8 cellular contexts compared by ENCODE assay signal in genomic region chr19:34732548-34733255, GRCh38. TPM values are rescaled to one million over a fixed set of nuclear protein-coding genes. Genes with fewer than 3 reads are reported as not detected.
DNase-seq lines count a peak whose midpoint lies in the region; ATAC-seq, FAIRE-seq and TF ChIP-seq lines count a peak whose summit lies in the region.

No MANE protein-coding gene starts in this region.

- ATAC-seq in RWPE2 (ENCODE audit: low read depth) (no peak), left cardiac atrium (no peak), HG02938 (IDR thresholded peaks at IDR 0.05; ENCODE audit: unreplicated experiment) (no peak)

- peak overlapping the region; percentile 54 for H3K27ac ChIP-seq in RWPE2 (ENCODE audit: poor library complexity, severe bottlenecking)

- H3K4me3 ChIP-seq in GM12865 (ENCODE audit: low read depth, low read length), result peak overlapping the region; percentile 72
- peak overlapping the region; percentile 71 for H3K4me3 ChIP-seq in RWPE2 (ENCODE audit: severe bottlenecking)
- peak overlapping the region; percentile 50 for H3K4me3 ChIP-seq in skeletal muscle cell (ENCODE audit: low read depth, low read length)

- TF ChIP-seq CTCF in GM12865 (IDR thresholded peaks at IDR 0.05; ENCODE audit: insufficient read depth, low read depth, low read length, missing control alignments), result no peak
- no peak for TF ChIP-seq CTCF in RWPE2 (IDR thresholded peaks at IDR 0.05; ENCODE audit: poor library complexity, severe bottlenecking)

- peaks cover 20% of the 10 kb centered on the region; the same call in 1 of the 2 replicates for H3K36me3 ChIP-seq in RWPE2 (ENCODE audit: low read depth)

- POLR2A ChIA-PET in HEK293T (lab: Yijun Ruan, JAX), result interaction anchor here (1.1 to 1.4 kb wide), 3 partner anchors 34 to 55 kb away, joined by 3 to 6 read pairs (median 3); partner anchors contain the start of gene ZNF302

- CTCF ChIA-PET in HEK293T (lab: Yijun Ruan, JAX), result no interaction called here

- DNase-seq in GM12865 (ENCODE audit: low read depth), result no peak
- no peak for DNase-seq in RWPE2 (ENCODE audit: low spot score)
- peak; percentile 23 for DNase-seq in left cardiac atrium
- DNase-seq in skeletal muscle cell (ENCODE audit: low read depth), result no peak
- no peak for DNase-seq in HEK293T (ENCODE audit: extremely low spot score)
- no peak for DNase-seq in HTR-8/SVneo (ENCODE audit: insufficient read length, low spot score)
- no peak for DNase-seq in NCI-H510A treated with DMSO at 0.1 percent for 48 hours (lab: John Stamatoyannopoulos, UW)

- H3K4me1 ChIP-seq in RWPE2 (ENCODE audit: insufficient read depth, poor library complexity, severe bottlenecking), result no peaks in the 10 kb centered on the region

- intact Hi-C loops in left cardiac atrium (cut with DNase I), result loop anchor here in 1 of 2 donors (5.0 kb wide), 1 partner anchor 55 kb away; the partner anchor contains the start of genes SCGB2B2 and ZNF302

- H3K27me3 ChIP-seq in RWPE2 (ENCODE audit: insufficient read depth, poor library complexity, severe bottlenecking), result no peaks in the 10 kb centered on the region

- FAIRE-seq in HTR-8/SVneo (lab: Jason Lieb, UNC), result no peak

- no peaks in the 10 kb centered on the region for H3K9me3 ChIP-seq in RWPE2 (ENCODE audit: severe bottlenecking)

TF ChIP-seq in HEK293T, 16 proteins besides CTCF, POLR2A, EP300 and RAD21:
- TF ChIP-seq FOXK2 (IDR thresholded peaks at IDR 0.05) (no peak), ZNF384 (IDR thresholded peaks at IDR 0.05) (no peak), CTBP1 (IDR thresholded peaks at IDR 0.05; ENCODE audit: borderline replicate concordance) (no peak), FOXM1 (IDR thresholded peaks at IDR 0.05; ENCODE audit: borderline replicate concordance) (no peak), HDGF (IDR thresholded peaks at IDR 0.05; ENCODE audit: borderline replicate concordance) (no peak), FOXA1 (IDR thresholded peaks at IDR 0.05) (no peak)

RNA-seq across cellular contexts. Expression of gene ZNF181, which starts 1.3 kb away (rescaled TPM):
- total RNA-seq in left cardiac atrium, result 10 to 100 TPM; 17.1 to 19.9 TPM

RNA-seq across cellular contexts. Expression of gene ZNF599, which starts 40.3 kb away (rescaled TPM):
- total RNA-seq in left cardiac atrium, result 1 to 10 TPM; 3.3 to 3.7 TPM

RNA-seq across cellular contexts. Expression of gene ZNF302, which starts 55.2 kb away (rescaled TPM):
- 10 to 100 TPM; 25.3 to 30.7 TPM for total RNA-seq in left cardiac atrium

RNA-seq across cellular contexts. Expression of gene SCGB2B2, which starts 55.7 kb away (rescaled TPM):
- total RNA-seq in left cardiac atrium, result under 1 TPM; 0.52 to 0.65 TPM
